2 cellular contexts compared by ENCODE assay signal in the genomic region with DNA sequence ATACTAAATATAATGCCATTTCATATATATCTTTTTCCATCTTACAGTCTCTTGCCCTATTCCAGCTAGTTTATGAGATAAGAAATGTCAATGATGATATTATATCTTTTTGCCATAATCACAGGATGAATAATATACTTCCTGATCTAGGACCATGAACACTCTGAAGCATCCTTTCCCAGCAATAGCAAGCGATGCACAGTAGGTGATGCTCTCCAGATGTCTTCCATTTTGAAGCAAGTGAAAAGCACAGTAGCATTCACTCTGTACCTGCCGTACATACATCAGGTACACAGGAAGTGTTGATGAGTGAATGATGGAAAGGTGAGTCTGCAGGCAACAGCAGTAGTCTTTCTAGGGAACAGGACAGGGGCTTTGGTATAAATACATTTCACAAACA.
A peak's percentile ranks its signal among the peaks of the same experiment; 100 is the strongest.
TF ChIP-seq lines count a peak whose summit lies in the region.

No MANE protein-coding gene starts in this region.

TF ChIP-seq in HepG2, 621 proteins besides CTCF, POLR2A, EP300 and RAD21:
- TF ChIP-seq, protein P1, sequence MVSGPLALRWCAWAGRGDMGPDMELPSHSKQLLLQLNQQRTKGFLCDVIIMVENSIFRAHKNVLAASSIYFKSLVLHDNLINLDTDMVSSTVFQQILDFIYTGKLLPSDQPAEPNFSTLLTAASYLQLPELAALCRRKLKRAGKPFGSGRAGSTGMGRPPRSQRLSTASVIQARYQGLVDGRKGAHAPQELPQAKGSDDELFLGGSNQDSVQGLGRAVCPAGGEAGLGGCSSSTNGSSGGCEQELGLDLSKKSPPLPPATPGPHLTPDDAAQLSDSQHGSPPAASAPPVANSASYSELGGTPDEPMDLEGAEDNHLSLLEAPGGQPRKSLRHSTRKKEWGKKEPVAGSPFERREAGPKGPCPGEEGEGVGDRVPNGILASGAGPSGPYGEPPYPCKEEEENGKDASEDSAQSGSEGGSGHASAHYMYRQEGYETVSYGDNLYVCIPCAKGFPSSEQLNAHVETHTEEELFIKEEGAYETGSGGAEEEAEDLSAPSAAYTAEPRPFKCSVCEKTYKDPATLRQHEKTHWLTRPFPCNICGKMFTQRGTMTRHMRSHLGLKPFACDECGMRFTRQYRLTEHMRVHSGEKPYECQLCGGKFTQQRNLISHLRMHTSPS (CRISPR knock-in tag; IDR thresholded peaks at IDR 0.05; ENCODE audit: low read depth), result no peak
- no peak for TF ChIP-seq ZBTB38 (CRISPR knock-in tag; IDR thresholded peaks at IDR 0.05)
- TF ChIP-seq, protein P2, sequence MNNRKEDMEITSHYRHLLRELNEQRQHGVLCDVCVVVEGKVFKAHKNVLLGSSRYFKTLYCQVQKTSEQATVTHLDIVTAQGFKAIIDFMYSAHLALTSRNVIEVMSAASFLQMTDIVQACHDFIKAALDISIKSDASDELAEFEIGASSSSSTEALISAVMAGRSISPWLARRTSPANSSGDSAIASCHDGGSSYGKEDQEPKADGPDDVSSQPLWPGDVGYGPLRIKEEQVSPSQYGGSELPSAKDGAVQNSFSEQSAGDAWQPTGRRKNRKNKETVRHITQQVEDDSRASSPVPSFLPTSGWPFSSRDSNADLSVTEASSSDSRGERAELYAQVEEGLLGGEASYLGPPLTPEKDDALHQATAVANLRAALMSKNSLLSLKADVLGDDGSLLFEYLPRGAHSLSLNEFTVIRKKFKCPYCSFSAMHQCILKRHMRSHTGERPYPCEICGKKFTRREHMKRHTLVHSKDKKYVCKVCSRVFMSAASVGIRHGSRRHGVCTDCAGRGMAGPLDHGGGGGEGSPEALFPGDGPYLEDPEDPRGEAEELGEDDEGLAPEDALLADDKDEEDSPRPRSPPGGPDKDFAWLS (CRISPR knock-in tag; IDR thresholded peaks at IDR 0.05; ENCODE audit: borderline replicate concordance), result no peak
- TF ChIP-seq POGZ (CRISPR knock-in tag; IDR thresholded peaks at IDR 0.05), result no peak
- TF ChIP-seq, protein P3, sequence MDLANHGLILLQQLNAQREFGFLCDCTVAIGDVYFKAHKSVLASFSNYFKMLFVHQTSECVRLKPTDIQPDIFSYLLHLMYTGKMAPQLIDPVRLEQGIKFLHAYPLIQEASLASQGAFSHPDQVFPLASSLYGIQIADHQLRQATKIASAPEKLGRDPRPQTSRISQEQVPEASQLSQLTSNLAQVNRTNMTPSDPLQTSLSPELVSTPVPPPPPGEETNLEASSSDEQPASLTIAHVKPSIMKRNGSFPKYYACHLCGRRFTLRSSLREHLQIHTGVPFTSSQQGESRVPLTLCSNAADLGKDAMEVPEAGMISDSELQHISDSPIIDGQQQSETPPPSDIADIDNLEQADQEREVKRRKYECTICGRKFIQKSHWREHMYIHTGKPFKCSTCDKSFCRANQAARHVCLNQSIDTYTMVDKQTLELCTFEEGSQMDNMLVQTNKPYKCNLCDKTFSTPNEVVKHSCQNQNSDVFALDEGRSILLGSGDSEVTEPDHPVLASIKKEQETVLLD (CRISPR knock-in tag; IDR thresholded peaks at IDR 0.05; ENCODE audit: low read depth), result no peak
- TF ChIP-seq ZNF749 (CRISPR knock-in tag; IDR thresholded peaks at IDR 0.05; ENCODE audit: borderline replicate concordance), result no peak
- TF ChIP-seq CBX2 (IDR thresholded peaks at IDR 0.05; ENCODE audit: low read depth, low read length), result no peak
- TF ChIP-seq CBX2 (CRISPR knock-in tag; IDR thresholded peaks at IDR 0.05; ENCODE audit: low read depth), result no peak
- TF ChIP-seq ZNF251 (CRISPR knock-in tag; IDR thresholded peaks at IDR 0.05), result no peak
- TF ChIP-seq SETDB1 (CRISPR knock-in tag; IDR thresholded peaks at IDR 0.05; ENCODE audit: borderline replicate concordance), result no peak
- no peak for TF ChIP-seq ISX (CRISPR knock-in tag; conservative IDR thresholded peaks at IDR 0.05)
- no peak for TF ChIP-seq FOXM1 (CRISPR knock-in tag; IDR thresholded peaks at IDR 0.05)
- no peak for TF ChIP-seq ERF (CRISPR knock-in tag; IDR thresholded peaks at IDR 0.05)
- TF ChIP-seq TOE1 (CRISPR knock-in tag; IDR thresholded peaks at IDR 0.05), result no peak
- TF ChIP-seq ZNF446 (CRISPR knock-in tag; IDR thresholded peaks at IDR 0.05), result no peak
- no peak for TF ChIP-seq ZNF317 (CRISPR knock-in tag; IDR thresholded peaks at IDR 0.05)
- no peak for TF ChIP-seq GTF2F1 (IDR thresholded peaks at IDR 0.05; ENCODE audit: low read length)
- no peak for TF ChIP-seq BRCA1 (CRISPR knock-in tag; IDR thresholded peaks at IDR 0.05)

TF ChIP-seq in K562, 482 proteins besides CTCF, POLR2A, EP300 and RAD21:
- TF ChIP-seq ZNF436 (CRISPR knock-in tag; IDR thresholded peaks at IDR 0.05) (no peak), TEAD1 (CRISPR knock-in tag; IDR thresholded peaks at IDR 0.05) (no peak), YY1 (IDR thresholded peaks at IDR 0.05; ENCODE audit: borderline replicate concordance in 1 of 3, control insufficient read depth in 1 of 3, extremely low read depth in 1 of 3, insufficient read depth in 3 of 3, insufficient read length in 1 of 3, insufficient replicate concordance in 2 of 3, low read depth in 1 of 3, low read length in 2 of 3) (peak in 1 of 3 experiments; percentile 34)
